ENCODE assay signal across 21 cellular contexts in the genomic region with DNA sequence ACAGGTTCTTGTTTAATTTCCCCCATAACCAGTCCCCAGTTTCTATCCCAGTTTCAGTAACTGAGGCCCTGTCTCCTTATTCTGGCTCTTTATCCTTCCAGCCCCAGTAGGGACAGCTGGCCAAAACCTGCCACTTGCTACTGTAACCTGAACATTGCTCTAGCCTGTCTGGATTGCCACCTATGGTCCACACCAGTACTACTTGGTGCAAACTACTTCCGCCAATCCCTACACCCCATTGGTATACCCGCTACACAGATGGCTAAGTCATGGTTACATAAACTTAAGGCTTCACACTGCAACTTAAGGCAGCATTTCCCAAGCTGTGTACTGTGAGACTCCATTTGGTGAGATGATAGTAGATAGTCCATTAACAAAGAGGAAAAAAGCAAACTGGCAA. TPM values are rescaled to one million over a fixed set of nuclear protein-coding genes. Genes with fewer than 3 reads are reported as not detected.
DNase-seq lines count a peak whose midpoint lies in the region; ATAC-seq, FAIRE-seq and TF ChIP-seq lines count a peak whose summit lies in the region.
"Had no signal": no experiment of that assay in that cellular context is flagged by ENCODE, and none has a peak within 500 bp of the region (broad histone marks: within the 10 kb centered on the region; RNA-seq: fewer than 3 reads in every experiment).

No MANE protein-coding gene starts in this region.

- H2AFZ ChIP-seq in HepG2 (ENCODE audit: low read length) (no peak overlapping the region), neural progenitor cell (replicated peaks) (no peak overlapping the region)
- H2AFZ ChIP-seq: GM23338 had no signal

- H3K4me1 ChIP-seq in HepG2 (ENCODE audit: insufficient read depth, low read length), result peaks cover 8% of the 10 kb centered on the region
- H3K4me1 ChIP-seq in right lobe of liver, result peaks cover 0 to 2% (median 0%) of the 10 kb centered on the region in 4 donors
- H3K4me1 ChIP-seq in neural progenitor cell, result no peaks in the 10 kb centered on the region
- H3K4me1 ChIP-seq: Caco-2 had no signal

- H3K9ac ChIP-seq in HepG2 (ENCODE audit: insufficient read depth, low read depth, low read length), result no peak overlapping the region
- H3K9ac ChIP-seq in neural progenitor cell, result no peak overlapping the region
- H3K9ac ChIP-seq: BLaER1 had no signal

- H3K79me2 ChIP-seq in HepG2 (ENCODE audit: insufficient read depth, low read length) (no peaks in the 10 kb centered on the region), neural progenitor cell (ENCODE audit: low read depth) (no peaks in the 10 kb centered on the region)

- POLR2A ChIA-PET in HepG2 (lab: Yijun Ruan, JAX) (no interaction called here), MCF 10A (lab: Yijun Ruan, JAX) (no interaction called here)

- H3K4me3 Mint-ChIP-seq in activated T-helper 2 cell treated with anti-CD3 and anti-CD28 coated beads, Interferon-gamma antibody, Interleukin-2, Interleukin-4, amounts not matched to agents 10 μg/mL and 5 μg/mL and 100 μg/mL, durations not matched to agents 14 hours and 24 hours and 36 hours (ENCODE audit: low read depth), result no peak overlapping the region
- H3K4me3 Mint-ChIP-seq in neural progenitor cell (peak overlapping the region; percentile 41), MCF 10A (ENCODE audit: unreplicated experiment) (no peak overlapping the region)
- H3K4me3 Mint-ChIP-seq: B cell; CD4-positive, CD25-positive, alpha-beta regulatory T cell; CD8-positive, alpha-beta T cell; GM23338; H9 had no signal

- H3K4me2 ChIP-seq in HepG2 (ENCODE audit: low read depth, low read length), result no peak overlapping the region
- H3K4me2 ChIP-seq in neural progenitor cell, result no peak overlapping the region
- H3K4me2 ChIP-seq: BLaER1, GM23338 had no signal

- H3K4me1 Mint-ChIP-seq in activated T-helper 2 cell treated with anti-CD3 and anti-CD28 coated beads, Interferon-gamma antibody, Interleukin-2, Interleukin-4, amounts not matched to agents 10 μg/mL and 5 μg/mL and 100 μg/mL, durations not matched to agents 14 hours and 24 hours and 36 hours (ENCODE audit: low read depth), result peaks cover 46% of the 10 kb centered on the region
- H3K4me1 Mint-ChIP-seq in neural progenitor cell, result no peaks in the 10 kb centered on the region
- H3K4me1 Mint-ChIP-seq in MCF 10A (ENCODE audit: insufficient read depth, unreplicated experiment), result peaks cover 8% of the 10 kb centered on the region

- H3K27ac ChIP-seq in HepG2 (ENCODE audit: extremely low read length, insufficient read depth, low read length), result no peak overlapping the region
- H3K27ac ChIP-seq in right lobe of liver, result no peak overlapping the region
- no peak overlapping the region for H3K27ac ChIP-seq in neural progenitor cell
- H3K27ac ChIP-seq in substantia nigra (ENCODE audit: low read depth, low read length, poor library complexity, severe bottlenecking), result peak overlapping the region; percentile 31
- H3K27ac ChIP-seq: BLaER1, C4-2B had no signal

- peaks cover 58% of the 10 kb centered on the region for H3K36me3 Mint-ChIP-seq in activated T-helper 2 cell treated with anti-CD3 and anti-CD28 coated beads, Interferon-gamma antibody, Interleukin-2, Interleukin-4, amounts not matched to agents 10 μg/mL and 5 μg/mL and 100 μg/mL, durations not matched to agents 14 hours and 24 hours and 36 hours (ENCODE audit: low read depth)
- H3K36me3 Mint-ChIP-seq in neural progenitor cell (no peaks in the 10 kb centered on the region), MCF 10A (ENCODE audit: insufficient read depth, unreplicated experiment) (no peaks in the 10 kb centered on the region)
- H3K36me3 Mint-ChIP-seq: CD8-positive, alpha-beta T cell had no signal

- TF ChIP-seq RAD21 in HepG2 (CRISPR knock-in tag; IDR thresholded peaks at IDR 0.05), result no peak

- CTCF ChIA-PET in HepG2 (lab: Yijun Ruan, JAX; ENCODE audit: low intra/inter-chr PET ratio, low total read pairs), result no interaction called here
- CTCF ChIA-PET in MCF 10A (lab: Yijun Ruan, JAX), result no interaction called here

- TF ChIP-seq POLR2A in HepG2 (IDR thresholded peaks at IDR 0.05; ENCODE audit: insufficient read depth in 1 of 2, low read depth in 2 of 2, low read length in 2 of 2) (no peak), right lobe of liver (IDR thresholded peaks at IDR 0.05) (no peak)

- DNase-seq in HepG2 (ENCODE audit: low spot score) (no peak), right lobe of liver (no peak), neural progenitor cell (ENCODE audit: low spot score) (no peak), substantia nigra (lab: John Stamatoyannopoulos, UW) (no peak), NCI-H226 (no peak), MCF 10A (ENCODE audit: unreplicated experiment) (no peak), HUDEP-2 (lab: John Stamatoyannopoulos, UW; ENCODE audit: unreplicated experiment in 76 of 76) (no peak)
- DNase-seq in activated T-helper 2 cell treated with anti-CD3 and anti-CD28 coated beads, Interferon-gamma antibody, Interleukin-2, Interleukin-4, amounts not matched to agents 10 μg/mL and 5 μg/mL and 100 μg/mL, durations not matched to agents 14 hours and 24 hours and 36 hours (ENCODE audit: low spot score), result no peak
- DNase-seq: Caco-2; CD4-positive, CD25-positive, alpha-beta regulatory T cell; CD8-positive, alpha-beta T cell; DMS53; DMS79 treated with DMSO at 0.1 percent for 48 hours; GF-D8; H9 had no signal

- H3K9me3 Mint-ChIP-seq in activated T-helper 2 cell treated with anti-CD3 and anti-CD28 coated beads, Interferon-gamma antibody, Interleukin-2, Interleukin-4, amounts not matched to agents 10 μg/mL and 5 μg/mL and 100 μg/mL, durations not matched to agents 14 hours and 24 hours and 36 hours, result no peaks in the 10 kb centered on the region
- H3K9me3 Mint-ChIP-seq in neural progenitor cell (no peaks in the 10 kb centered on the region), MCF 10A (ENCODE audit: unreplicated experiment) (no peaks in the 10 kb centered on the region)
- H3K9me3 Mint-ChIP-seq: CD8-positive, alpha-beta T cell; H9 had no signal

- no peaks in the 10 kb centered on the region for H3K36me3 ChIP-seq in HepG2 (replicated peaks in 1 of 2; ENCODE audit: control insufficient read depth in 1 of 2, insufficient read depth in 2 of 2, low read length in 2 of 2)
- no peaks in the 10 kb centered on the region for H3K36me3 ChIP-seq in right lobe of liver
- H3K36me3 ChIP-seq in neural progenitor cell, result no peaks in the 10 kb centered on the region

- H3K27me3 ChIP-seq in HepG2 (ENCODE audit: control insufficient read depth in 1 of 2, insufficient read depth in 2 of 2, low read length in 2 of 2) (no peaks in the 10 kb centered on the region), right lobe of liver (no peaks in the 10 kb centered on the region), neural progenitor cell (no peaks in the 10 kb centered on the region)
- H3K27me3 ChIP-seq: BLaER1 had no signal

- BruUV-seq in HepG2 (replicated peaks; lab: Mats Ljungman, UMichigan), result no TSS peak
- BruUV-seq in MCF 10A (replicated peaks; lab: Mats Ljungman, UMichigan), result no TSS peak

- H3K4me3 ChIP-seq in HepG2 (replicated peaks in 1 of 3; ENCODE audit: insufficient read depth in 1 of 3, low read depth in 2 of 3, low read length in 3 of 3) (no peak overlapping the region), right lobe of liver (no peak overlapping the region), neural progenitor cell (no peak overlapping the region)
- H3K4me3 ChIP-seq: BLaER1, GM23338 had no signal

- TF ChIP-seq EP300 in HepG2 (IDR thresholded peaks at IDR 0.05; ENCODE audit: low read depth in 2 of 2, low read length in 2 of 2) (no peak), HepG2 (CRISPR knock-in tag; IDR thresholded peaks at IDR 0.05; ENCODE audit: borderline replicate concordance) (no peak)

- intact Hi-C loops in HepG2 (cut with micrococcal nuclease; ENCODE audit: unreplicated experiment), result no loop called here
- intact Hi-C loops in right lobe of liver (cut with DNase I), result no loop called here
- intact Hi-C loops in activated T-helper 2 cell treated with anti-CD3 and anti-CD28 coated beads, Interferon-gamma antibody, Interleukin-2, Interleukin-4, amounts not matched to agents 10 μg/mL and 5 μg/mL and 100 μg/mL, durations not matched to agents 14 hours and 24 hours and 36 hours (cut with micrococcal nuclease), result loop anchor here (10.0 kb wide), 1 partner anchor 506 kb away; no protein-coding TSS in a partner anchor
- intact Hi-C loops in MCF 10A (cut with micrococcal nuclease), result no loop called here

- no peaks in the 10 kb centered on the region for H3F3A ChIP-seq in neural progenitor cell (ENCODE audit: low read depth)

- TF ChIP-seq CTCF in HepG2 (CRISPR knock-in tag; IDR thresholded peaks at IDR 0.05), result no peak
- TF ChIP-seq CTCF in right lobe of liver (IDR thresholded peaks at IDR 0.05), result no peak
- TF ChIP-seq CTCF in neural progenitor cell (IDR thresholded peaks at IDR 0.05), result no peak
- TF ChIP-seq CTCF in MCF 10A (IDR thresholded peaks at IDR 0.05; ENCODE audit: unreplicated experiment), result no peak

- H3K27ac Mint-ChIP-seq in activated T-helper 2 cell treated with anti-CD3 and anti-CD28 coated beads, Interferon-gamma antibody, Interleukin-2, Interleukin-4, amounts not matched to agents 10 μg/mL and 5 μg/mL and 100 μg/mL, durations not matched to agents 14 hours and 24 hours and 36 hours, result peak overlapping the region; percentile 20
- H3K27ac Mint-ChIP-seq in neural progenitor cell (no peak overlapping the region), MCF 10A (ENCODE audit: low read depth, unreplicated experiment) (no peak overlapping the region)
- H3K27ac Mint-ChIP-seq: B cell; CD4-positive, CD25-positive, alpha-beta regulatory T cell; CD8-positive, alpha-beta T cell; GM23338 had no signal

- H3K9me3 ChIP-seq in HepG2 (ENCODE audit: low read length) (no peaks in the 10 kb centered on the region), right lobe of liver (no peaks in the 10 kb centered on the region), neural progenitor cell (ENCODE audit: low read depth) (no peaks in the 10 kb centered on the region)
- H3K9me3 ChIP-seq: BLaER1, Caco-2 had no signal

- FAIRE-seq in HepG2 (lab: Jason Lieb, UNC), result no peak
- FAIRE-seq: GM18507 had no signal

- H4K20me1 ChIP-seq in HepG2 (ENCODE audit: insufficient read depth, low read length) (no peaks in the 10 kb centered on the region), neural progenitor cell (ENCODE audit: low read depth) (no peaks in the 10 kb centered on the region)
- H4K20me1 ChIP-seq: BLaER1 had no signal

- WGBS in HepG2 (ENCODE audit: low lambda C conversion rate), result 59% methylated on average over 2 of the region's 2 CpGs
- WGBS in right lobe of liver (ENCODE audit: insufficient coverage, low coverage, low lambda C conversion rate, missing lambda C conversion rate), result 100% methylated on average over 2 of the region's 2 CpGs

- no peaks in the 10 kb centered on the region for H3K27me3 Mint-ChIP-seq in activated T-helper 2 cell treated with anti-CD3 and anti-CD28 coated beads, Interferon-gamma antibody, Interleukin-2, Interleukin-4, amounts not matched to agents 10 μg/mL and 5 μg/mL and 100 μg/mL, durations not matched to agents 14 hours and 24 hours and 36 hours (ENCODE audit: low read depth)
- H3K27me3 Mint-ChIP-seq in neural progenitor cell (ENCODE audit: insufficient read depth, low read depth) (peaks cover 8% of the 10 kb centered on the region), MCF 10A (ENCODE audit: insufficient read depth, unreplicated experiment) (no peaks in the 10 kb centered on the region)
- H3K27me3 Mint-ChIP-seq: B cell; CD4-positive, CD25-positive, alpha-beta regulatory T cell had no signal

- ATAC-seq in HepG2, result peak; percentile 48; the same call in 2 of the 3 replicates
- no peak for ATAC-seq in right lobe of liver
- ATAC-seq: CD8-positive, alpha-beta T cell; GM23338; HCT116 had no signal

- in situ Hi-C loops in HepG2 (cut with HindIII; ENCODE audit: extremely low pct_ligation_motif_present, low pct_unique_long_range_greater_than_20kb), result no loop called here

RNA-seq across cellular contexts. Expression of a gene that starts 20.3 kb away (rescaled TPM):
- total RNA-seq in HepG2 (2016; rRNA removed; fragmentation: Illumina TruSeq; extraction: Trizol), result 15.8 and 16.9 TPM in 2 replicates
- 6.8 and 8.8 TPM in 2 replicates for total RNA-seq in HepG2 (2016; cell fraction: cytosol; rRNA removed; fragmentation: Illumina TruSeq; extraction: Trizol; ENCODE audit: low read depth)
- total RNA-seq in HepG2 (2016; cell fraction: insoluble cytoplasmic fraction; rRNA removed; fragmentation: Illumina TruSeq; extraction: Trizol), result 13.7 and 15.4 TPM in 2 replicates
- 17.6 and 19.4 TPM in 2 replicates for total RNA-seq in HepG2 (2016; cell fraction: membrane; rRNA removed; fragmentation: Illumina TruSeq; extraction: Trizol)
- total RNA-seq in HepG2 (2016; cell fraction: nucleus; rRNA removed; fragmentation: Illumina TruSeq; extraction: Trizol), result 13.3 and 15.3 TPM in 2 replicates
- 38.4 and 40.6 TPM in 2 replicates for polyA plus RNA-seq in HepG2 (2011; rRNA removed)
- polyA plus RNA-seq in HepG2 (2011; cell fraction: cytosol; rRNA removed), result 34.5 and 40.6 TPM in 2 replicates
- polyA plus RNA-seq in HepG2 (2011; cell fraction: nucleus; rRNA removed), result 18.0 and 31.2 TPM in 2 replicates
- 33.1 and 35.3 TPM in 2 replicates for polyA plus RNA-seq in HepG2 (2012)
- 9.1 and 11.1 TPM in 2 replicates for polyA plus RNA-seq in HepG2 (2016; cell fraction: cytosol; fragmentation: Illumina TruSeq; extraction: Trizol; ENCODE audit: low read depth)
- polyA plus RNA-seq in HepG2 (2016; cell fraction: insoluble cytoplasmic fraction; fragmentation: Illumina TruSeq; extraction: Trizol; ENCODE audit: low read depth), result 14.2 and 15.0 TPM in 2 replicates
- polyA plus RNA-seq in HepG2 (2016; cell fraction: membrane; fragmentation: Illumina TruSeq; extraction: Trizol; ENCODE audit: low read depth), result 15.2 and 16.5 TPM in 2 replicates
- polyA plus RNA-seq in HepG2 (2016; cell fraction: nucleus; fragmentation: Illumina TruSeq; extraction: Trizol; ENCODE audit: insufficient read depth, low read depth), result 31.0 and 32.0 TPM in 2 replicates
- 7.5 and 15.0 TPM in 2 replicates for polyA minus RNA-seq in HepG2 (2011; rRNA and poly(A)+ RNA removed; ENCODE audit: low replicate concordance)
- polyA minus RNA-seq in HepG2 (2011; cell fraction: cytosol; rRNA and poly(A)+ RNA removed), result 17.7 and 19.8 TPM in 2 replicates
- polyA minus RNA-seq in HepG2 (2011; cell fraction: nucleus; rRNA and poly(A)+ RNA removed), result 12.7 and 15.9 TPM in 2 replicates
- 10 to 100 TPM in 1 of 6 experiments, 1 to 10 TPM in 5; 3.0 to 10.1 (median 6.4) TPM for total RNA-seq in right lobe of liver
- 24.8 and 25.2 TPM in 2 replicates for total RNA-seq in activated T-helper 2 cell treated with anti-CD3 and anti-CD28 coated beads, Interferon-gamma antibody, Interleukin-2, Interleukin-4, amounts not matched to agents 10 μg/mL and 5 μg/mL and 100 μg/mL, durations not matched to agents 14 hours and 24 hours and 36 hours
- 39.8 and 48.8 TPM in 2 replicates for total RNA-seq in neural progenitor cell (ENCODE audit: low replicate concordance)
- 7.3 and 13.4 TPM in 2 replicates for total RNA-seq in MCF 10A (2022)

RNA-seq across cellular contexts. Expression of a gene that starts 55.5 kb away (rescaled TPM):
- 13.0 and 13.3 TPM in 2 replicates for total RNA-seq in HepG2 (2016; rRNA removed; fragmentation: Illumina TruSeq; extraction: Trizol)
- total RNA-seq in HepG2 (2016; cell fraction: cytosol; rRNA removed; fragmentation: Illumina TruSeq; extraction: Trizol; ENCODE audit: low read depth), result 11.0 and 12.4 TPM in 2 replicates
- 11.7 and 13.4 TPM in 2 replicates for total RNA-seq in HepG2 (2016; cell fraction: insoluble cytoplasmic fraction; rRNA removed; fragmentation: Illumina TruSeq; extraction: Trizol)
- 6.8 and 7.4 TPM in 2 replicates for total RNA-seq in HepG2 (2016; cell fraction: membrane; rRNA removed; fragmentation: Illumina TruSeq; extraction: Trizol)
- 15.0 and 16.9 TPM in 2 replicates for total RNA-seq in HepG2 (2016; cell fraction: nucleus; rRNA removed; fragmentation: Illumina TruSeq; extraction: Trizol)
- polyA plus RNA-seq in HepG2 (2011; rRNA removed), result 3.1 and 4.2 TPM in 2 replicates
- polyA plus RNA-seq in HepG2 (2011; cell fraction: cytosol; rRNA removed), result 1.2 and 1.5 TPM in 2 replicates
- polyA plus RNA-seq in HepG2 (2011; cell fraction: nucleus; rRNA removed), result 7.0 and 7.1 TPM in 2 replicates
- polyA plus RNA-seq in HepG2 (2012), result 4.5 and 5.3 TPM in 2 replicates
- polyA plus RNA-seq in HepG2 (2016; cell fraction: cytosol; fragmentation: Illumina TruSeq; extraction: Trizol; ENCODE audit: low read depth), result 0.58 and 0.62 TPM in 2 replicates
- 11.3 and 11.5 TPM in 2 replicates for polyA plus RNA-seq in HepG2 (2016; cell fraction: insoluble cytoplasmic fraction; fragmentation: Illumina TruSeq; extraction: Trizol; ENCODE audit: low read depth)
- 1.2 and 1.8 TPM in 2 replicates for polyA plus RNA-seq in HepG2 (2016; cell fraction: membrane; fragmentation: Illumina TruSeq; extraction: Trizol; ENCODE audit: low read depth)
- polyA plus RNA-seq in HepG2 (2016; cell fraction: nucleus; fragmentation: Illumina TruSeq; extraction: Trizol; ENCODE audit: insufficient read depth, low read depth), result 21.3 and 21.4 TPM in 2 replicates
- 1.5 and 2.3 TPM in 2 replicates for polyA minus RNA-seq in HepG2 (2011; rRNA and poly(A)+ RNA removed; ENCODE audit: low replicate concordance)
- polyA minus RNA-seq in HepG2 (2011; cell fraction: cytosol; rRNA and poly(A)+ RNA removed), result 3.5 and 4.3 TPM in 2 replicates
- 13.3 and 14.9 TPM in 2 replicates for polyA minus RNA-seq in HepG2 (2011; cell fraction: nucleus; rRNA and poly(A)+ RNA removed)
- 1 to 10 TPM; 1.3 to 5.1 (median 2.5) TPM for total RNA-seq in right lobe of liver
- total RNA-seq in activated T-helper 2 cell treated with anti-CD3 and anti-CD28 coated beads, Interferon-gamma antibody, Interleukin-2, Interleukin-4, amounts not matched to agents 10 μg/mL and 5 μg/mL and 100 μg/mL, durations not matched to agents 14 hours and 24 hours and 36 hours, result 1.3 and 1.6 TPM in 2 replicates
- 52.7 and 73.8 TPM in 2 replicates for total RNA-seq in neural progenitor cell (ENCODE audit: low replicate concordance)
- total RNA-seq in MCF 10A (2022), result 8.5 and 8.7 TPM in 2 replicates
